In genomic region chr2:221994926-221995325, GRCh38 we compare ENCODE assay signal across 40 cellular contexts.
"Had no signal": no experiment of that assay in that cellular context is flagged by ENCODE, and none has a peak within 500 bp of the region (broad histone marks: within the 10 kb centered on the region; RNA-seq: fewer than 3 reads in every experiment).

No MANE protein-coding gene starts in this region.

- DNase-seq: activated effector memory CD4-positive, alpha-beta T cell treated with anti-CD3 and anti-CD28 coated beads, Interleukin-2, amount 50 U/mL, for 16 hours; activated effector memory CD4-positive, alpha-beta T cell treated with Interleukin-2 at 50 U/mL for 16 hours; activated gamma-delta T cell; activated gamma-delta T cell treated with Interleukin-2 at 50 U/mL for 16 hours; activated naive CD4-positive, alpha-beta T cell; activated naive CD4-positive, alpha-beta T cell treated with anti-CD3 and anti-CD28 coated beads for 36 hours; activated naive CD4-positive, alpha-beta T cell treated with anti-CD3 and anti-CD28 coated beads, Interleukin-2, amount 10 ng/mL, durations not matched to agents 7 days and 5 days; activated naive CD4-positive, alpha-beta T cell treated with anti-CD3 and anti-CD28 coated beads, Interleukin-2, amount 50 U/mL, for 16 hours; activated naive CD4-positive, alpha-beta T cell treated with Interleukin-2 at 50 U/mL for 16 hours; activated naive CD8-positive, alpha-beta T cell treated with anti-CD3 and anti-CD28 coated beads for 36 hours; activated naive CD8-positive, alpha-beta T cell treated with anti-CD3 and anti-CD28 coated beads, Interleukin-2, amount 10 ng/mL, durations not matched to agents 7 days and 5 days; activated naive CD8-positive, alpha-beta T cell treated with anti-CD3 and anti-CD28 coated beads, Interleukin-2, amount 50 U/mL, for 24 hours; activated T-cell treated with anti-CD3 and anti-CD28 coated beads, Interleukin-2, amount 50 U/mL, for 1 hour; activated T-cell treated with anti-CD3 and anti-CD28 coated beads, Interleukin-2, amount 50 U/mL, for 24 hours; activated T-cell treated with anti-CD3 and anti-CD28 coated beads, Interleukin-2, amount 50 U/mL, for 4 hours; activated T-cell treated with anti-CD3 and anti-CD28 coated beads, Interleukin-2, amount 50 U/mL, for 48 hours; activated T-cell treated with anti-CD3 and anti-CD28 coated beads, Interleukin-2, amount 50 U/mL, for 72 hours; adrenal gland; amniotic stem cell; amygdala; anterior cingulate cortex; aorta; body of pancreas; brain microvascular endothelial cell; caudate nucleus; central memory CD4-positive, alpha-beta T cell; cerebellar nuclear complex had no signal

- H3K4me3 ChIP-seq: adrenal gland, ascending aorta, body of pancreas, breast epithelium, cardiac muscle cell had no signal

- H3K27ac Mint-ChIP-seq: activated naive CD4-positive, alpha-beta T cell treated with anti-CD3 and anti-CD28 coated beads for 36 hours; activated naive CD4-positive, alpha-beta T cell treated with anti-CD3 and anti-CD28 coated beads, Interleukin-2, amount 10 ng/mL, durations not matched to agents 7 days and 5 days; activated naive CD4-positive, alpha-beta T cell treated with anti-CD3 and anti-CD28 coated beads, Interleukin-2, amount 50 U/mL, for 24 hours; activated naive CD4-positive, alpha-beta T cell treated with anti-CD3 and anti-CD28 coated beads, Interleukin-2, amount 50 U/mL, for 72 hours; activated naive CD8-positive, alpha-beta T cell; activated naive CD8-positive, alpha-beta T cell treated with anti-CD3 and anti-CD28 coated beads for 36 hours; activated naive CD8-positive, alpha-beta T cell treated with anti-CD3 and anti-CD28 coated beads, Interleukin-2, amount 10 ng/mL, durations not matched to agents 7 days and 5 days; activated naive CD8-positive, alpha-beta T cell treated with anti-CD3 and anti-CD28 coated beads, Interleukin-2, amount 50 U/mL, for 24 hours; activated T-cell treated with anti-CD3 and anti-CD28 coated beads, Interleukin-2, amount 50 U/mL, for 24 hours; activated T-cell treated with anti-CD3 and anti-CD28 coated beads, Interleukin-2, amount 50 U/mL, for 72 hours; activated T-helper 1 cell treated with anti-CD3 and anti-CD28 coated beads, Interleukin-12 subunit alpha, Interleukin-12 subunit beta, Interleukin-2, Interleukin-4 antibody, amounts not matched to agents 30 ng/mL and 10 ng/mL and 1 ng/mL, durations not matched to agents 14 hours and 24 hours and 36 hours; activated T-helper 17 cell treated with anti-CD3 and anti-CD28 coated beads, Interleukin-2, amount 50 U/mL, for 72 hours; activated T-helper 2 cell treated with anti-CD3 and anti-CD28 coated beads, Interferon-gamma antibody, Interleukin-2, Interleukin-4, amounts not matched to agents 10 μg/mL and 5 μg/mL and 100 μg/mL, durations not matched to agents 14 hours and 24 hours and 36 hours; brain had no signal

- FAIRE-seq: astrocyte, bronchial epithelial cell had no signal

- H3K4me1 Mint-ChIP-seq: activated naive CD4-positive, alpha-beta T cell treated with anti-CD3 and anti-CD28 coated beads, Interleukin-2, amount 10 ng/mL, durations not matched to agents 7 days and 5 days; activated naive CD4-positive, alpha-beta T cell treated with anti-CD3 and anti-CD28 coated beads, Interleukin-2, amount 50 U/mL, for 24 hours; activated naive CD8-positive, alpha-beta T cell treated with anti-CD3 and anti-CD28 coated beads for 36 hours; activated naive CD8-positive, alpha-beta T cell treated with anti-CD3 and anti-CD28 coated beads, Interleukin-2, amount 10 ng/mL, durations not matched to agents 7 days and 5 days; activated naive CD8-positive, alpha-beta T cell treated with anti-CD3 and anti-CD28 coated beads, Interleukin-2, amount 50 U/mL, for 24 hours; activated T-helper 17 cell treated with anti-CD3 and anti-CD28 coated beads, Interleukin-2, amount 50 U/mL, for 72 hours; central memory CD8-positive, alpha-beta T cell had no signal

- H3K9me3 Mint-ChIP-seq: activated naive CD4-positive, alpha-beta T cell treated with anti-CD3 and anti-CD28 coated beads, Interleukin-2, amount 10 ng/mL, durations not matched to agents 7 days and 5 days; activated naive CD4-positive, alpha-beta T cell treated with anti-CD3 and anti-CD28 coated beads, Interleukin-2, amount 50 U/mL, for 24 hours; activated naive CD8-positive, alpha-beta T cell treated with anti-CD3 and anti-CD28 coated beads, Interleukin-2, amount 10 ng/mL, durations not matched to agents 7 days and 5 days; activated T-cell treated with anti-CD3 and anti-CD28 coated beads, Interleukin-2, amount 50 U/mL, for 4 hours; activated T-helper 1 cell treated with anti-CD3 and anti-CD28 coated beads, Interleukin-12 subunit alpha, Interleukin-12 subunit beta, Interleukin-2, Interleukin-4 antibody, amounts not matched to agents 30 ng/mL and 10 ng/mL and 1 ng/mL, durations not matched to agents 14 hours and 24 hours and 36 hours; activated T-helper 17 cell treated with anti-CD3 and anti-CD28 coated beads, Interleukin-2, amount 50 U/mL, for 72 hours; activated T-helper 2 cell treated with anti-CD3 and anti-CD28 coated beads, Interferon-gamma antibody, Interleukin-2, Interleukin-4, amounts not matched to agents 10 μg/mL and 5 μg/mL and 100 μg/mL, durations not matched to agents 14 hours and 24 hours and 36 hours had no signal

- H3K27me3 ChIP-seq: adrenal gland, ascending aorta, body of pancreas, brain microvascular endothelial cell, cardiac muscle cell had no signal

- H3K36me3 ChIP-seq: adrenal gland, ascending aorta, brain microvascular endothelial cell, breast epithelium, cardiac muscle cell had no signal

- H3K36me3 Mint-ChIP-seq: activated naive CD4-positive, alpha-beta T cell treated with anti-CD3 and anti-CD28 coated beads, Interleukin-2, amount 10 ng/mL, durations not matched to agents 7 days and 5 days; activated naive CD4-positive, alpha-beta T cell treated with anti-CD3 and anti-CD28 coated beads, Interleukin-2, amount 50 U/mL, for 24 hours; activated naive CD4-positive, alpha-beta T cell treated with anti-CD3 and anti-CD28 coated beads, Interleukin-2, amount 50 U/mL, for 72 hours; activated naive CD8-positive, alpha-beta T cell; activated naive CD8-positive, alpha-beta T cell treated with anti-CD3 and anti-CD28 coated beads for 36 hours; activated naive CD8-positive, alpha-beta T cell treated with anti-CD3 and anti-CD28 coated beads, Interleukin-2, amount 10 ng/mL, durations not matched to agents 7 days and 5 days; brain had no signal

- H3K27me3 Mint-ChIP-seq: activated naive CD4-positive, alpha-beta T cell treated with anti-CD3 and anti-CD28 coated beads, Interleukin-2, amount 10 ng/mL, durations not matched to agents 7 days and 5 days; activated naive CD8-positive, alpha-beta T cell; activated naive CD8-positive, alpha-beta T cell treated with anti-CD3 and anti-CD28 coated beads, Interleukin-2, amount 10 ng/mL, durations not matched to agents 7 days and 5 days; activated T-cell treated with anti-CD3 and anti-CD28 coated beads, Interleukin-2, amount 50 U/mL, for 24 hours had no signal

- H3K4me1 ChIP-seq: adrenal gland, ascending aorta, body of pancreas, breast epithelium had no signal

- ATAC-seq: activated naive CD4-positive, alpha-beta T cell treated with anti-CD3 and anti-CD28 coated beads, Interleukin-2, amount 50 U/mL, for 72 hours; activated naive CD8-positive, alpha-beta T cell treated with anti-CD3 and anti-CD28 coated beads, Interleukin-2, amount 50 U/mL, for 24 hours; activated T-cell treated with anti-CD3 and anti-CD28 coated beads, Interleukin-2, amount 50 U/mL, for 4 hours; activated T-cell treated with anti-CD3 and anti-CD28 coated beads, Interleukin-2, amount 50 U/mL, for 72 hours; activated T-helper 17 cell treated with anti-CD3 and anti-CD28 coated beads, Interleukin-2, amount 50 U/mL, for 72 hours; body of pancreas had no signal

- H3K27ac ChIP-seq: adrenal gland, ascending aorta, body of pancreas, brain microvascular endothelial cell, breast epithelium, cardiac muscle cell had no signal

- H3K4me3 Mint-ChIP-seq: activated naive CD4-positive, alpha-beta T cell treated with anti-CD3 and anti-CD28 coated beads for 36 hours; activated naive CD4-positive, alpha-beta T cell treated with anti-CD3 and anti-CD28 coated beads, Interleukin-2, amount 10 ng/mL, durations not matched to agents 7 days and 5 days; activated naive CD4-positive, alpha-beta T cell treated with anti-CD3 and anti-CD28 coated beads, Interleukin-2, amount 50 U/mL, for 24 hours; activated naive CD8-positive, alpha-beta T cell; activated naive CD8-positive, alpha-beta T cell treated with anti-CD3 and anti-CD28 coated beads for 36 hours; activated naive CD8-positive, alpha-beta T cell treated with anti-CD3 and anti-CD28 coated beads, Interleukin-2, amount 10 ng/mL, durations not matched to agents 7 days and 5 days; activated naive CD8-positive, alpha-beta T cell treated with anti-CD3 and anti-CD28 coated beads, Interleukin-2, amount 50 U/mL, for 24 hours; activated T-cell treated with anti-CD3 and anti-CD28 coated beads, Interleukin-2, amount 50 U/mL, for 24 hours; activated T-cell treated with anti-CD3 and anti-CD28 coated beads, Interleukin-2, amount 50 U/mL, for 4 hours; activated T-cell treated with anti-CD3 and anti-CD28 coated beads, Interleukin-2, amount 50 U/mL, for 72 hours; activated T-helper 1 cell treated with anti-CD3 and anti-CD28 coated beads, Interleukin-12 subunit alpha, Interleukin-12 subunit beta, Interleukin-2, Interleukin-4 antibody, amounts not matched to agents 30 ng/mL and 10 ng/mL and 1 ng/mL, durations not matched to agents 14 hours and 24 hours and 36 hours; activated T-helper 17 cell treated with anti-CD3 and anti-CD28 coated beads, Interleukin-2, amount 50 U/mL, for 72 hours; brain; central memory CD8-positive, alpha-beta T cell had no signal

- H3K9me3 ChIP-seq: adrenal gland, ascending aorta, body of pancreas, breast epithelium had no signal
